ENCODE assay signal across 25 cellular contexts in genomic region chr2:24258718-24259117, GRCh38.
"Had no signal": no experiment of that assay in that cellular context is flagged by ENCODE, and none has a peak within 500 bp of the region (broad histone marks: within the 10 kb centered on the region; RNA-seq: fewer than 3 reads in every experiment).

No MANE protein-coding gene starts in this region.

- DNase-seq: activated CD4-positive, alpha-beta memory T cell treated with anti-CD3 and anti-CD28 coated beads, Interleukin-2, amount 10 ng/mL, durations not matched to agents 7 days and 5 days; activated CD4-positive, alpha-beta T cell treated with anti-CD3 and anti-CD28 coated beads for 1 hour; activated CD4-positive, alpha-beta T cell treated with anti-CD3 and anti-CD28 coated beads for 4 hours; activated CD4-positive, alpha-beta T cell treated with anti-CD3 and anti-CD28 coated beads, Interleukin-2, amount 10 ng/mL, durations not matched to agents 7 days and 5 days; activated CD4-positive, alpha-beta T cell treated with anti-CD3 and anti-CD28 coated beads, Interleukin-2, amount 50 U/mL, for 4 hours; activated CD8-positive, alpha-beta memory T cell treated with anti-CD3 and anti-CD28 coated beads, Interleukin-2, amount 50 U/mL, for 48 hours; activated gamma-delta T cell; activated naive CD4-positive, alpha-beta T cell; activated naive CD4-positive, alpha-beta T cell treated with anti-CD3 and anti-CD28 coated beads, Interleukin-2, amount 10 ng/mL, durations not matched to agents 7 days and 5 days; activated naive CD8-positive, alpha-beta T cell treated with anti-CD3 and anti-CD28 coated beads, Interleukin-2, amount 10 ng/mL, durations not matched to agents 7 days and 5 days; activated T-cell treated with anti-CD3 and anti-CD28 coated beads for 4 hours; activated T-cell treated with anti-CD3 and anti-CD28 coated beads, Interleukin-2, amount 50 U/mL, for 24 hours; activated T-cell treated with anti-CD3 and anti-CD28 coated beads, Interleukin-2, amount 50 U/mL, for 72 hours; central memory CD4-positive, alpha-beta T cell; cerebellar nuclear complex; colonic mucosa; dorsolateral prefrontal cortex; effector memory CD4-positive, alpha-beta T cell; endodermal cell; erythroblast; foreskin keratinocyte; gastrocnemius medialis; glutamatergic neuron; heart left ventricle; T-helper 2 cell had no signal
